ENCODE assay signal across 32 cellular contexts in genomic region chr1:191327868-191328267, GRCh38.
"Had no signal": no experiment of that assay in that cellular context is flagged by ENCODE, and none has a peak within 500 bp of the region (broad histone marks: within the 10 kb centered on the region; RNA-seq: fewer than 3 reads in every experiment).

No MANE protein-coding gene starts in this region.

- DNase-seq: activated CD4-positive, alpha-beta memory T cell treated with anti-CD3 and anti-CD28 coated beads for 36 hours; activated CD4-positive, alpha-beta T cell treated with anti-CD3 and anti-CD28 coated beads for 36 hours; activated CD4-positive, alpha-beta T cell treated with anti-CD3 and anti-CD28 coated beads, Interleukin-2, amount 10 ng/mL, durations not matched to agents 24 days and 14 days; activated CD4-positive, CD25-positive, alpha-beta regulatory T cell; activated CD4-positive, CD25-positive, alpha-beta regulatory T cell treated with anti-CD3 and anti-CD28 coated beads, Interleukin-2, amount 50 U/mL, for 72 hours; activated CD8-positive, alpha-beta memory T cell treated with anti-CD3 and anti-CD28 coated beads, Interleukin-2, amount 10 ng/mL, durations not matched to agents 7 days and 5 days; activated CD8-positive, alpha-beta memory T cell treated with anti-CD3 and anti-CD28 coated beads, Interleukin-2, amount 50 U/mL, for 4 hours; activated CD8-positive, alpha-beta T cell treated with anti-CD3 and anti-CD28 coated beads, Interleukin-2, amount 10 ng/mL, durations not matched to agents 7 days and 5 days; activated effector memory CD4-positive, alpha-beta T cell treated with anti-CD3 and anti-CD28 coated beads, Interleukin-2, amount 50 U/mL, for 16 hours; activated naive CD4-positive, alpha-beta T cell treated with anti-CD3 and anti-CD28 coated beads for 36 hours; activated naive CD8-positive, alpha-beta T cell treated with anti-CD3 and anti-CD28 coated beads for 36 hours; activated naive CD8-positive, alpha-beta T cell treated with anti-CD3 and anti-CD28 coated beads, Interleukin-2, amount 50 U/mL, for 24 hours; activated T-cell treated with anti-CD3 and anti-CD28 coated beads, Interleukin-2, amount 50 U/mL, for 1 hour; activated T-cell treated with anti-CD3 and anti-CD28 coated beads, Interleukin-2, amount 50 U/mL, for 48 hours; adrenal gland; amygdala; aorta; body of pancreas; caudate nucleus; effector CD8-positive, alpha-beta T cell; esophagus squamous epithelium; foreskin melanocyte; heart right ventricle had no signal

- H3K9me3 ChIP-seq: adrenal gland, body of pancreas, esophagus squamous epithelium, gastroesophageal sphincter, heart right ventricle had no signal

- H3K36me3 Mint-ChIP-seq: activated CD4-positive, alpha-beta memory T cell treated with anti-CD3 and anti-CD28 coated beads for 36 hours; activated CD8-positive, alpha-beta memory T cell treated with anti-CD3 and anti-CD28 coated beads, Interleukin-2, amount 10 ng/mL, durations not matched to agents 7 days and 5 days; activated naive CD4-positive, alpha-beta T cell treated with anti-CD3 and anti-CD28 coated beads, Interleukin-2, amount 50 U/mL, for 24 hours; activated naive CD8-positive, alpha-beta T cell treated with anti-CD3 and anti-CD28 coated beads for 36 hours had no signal

- ATAC-seq: activated CD4-positive, alpha-beta T cell treated with anti-CD3 and anti-CD28 coated beads for 36 hours; activated CD8-positive, alpha-beta memory T cell treated with anti-CD3 and anti-CD28 coated beads, Interleukin-2, amount 10 ng/mL, durations not matched to agents 7 days and 5 days; activated CD8-positive, alpha-beta T cell treated with anti-CD3 and anti-CD28 coated beads, Interleukin-2, amount 10 ng/mL, durations not matched to agents 7 days and 5 days; activated naive CD8-positive, alpha-beta T cell treated with anti-CD3 and anti-CD28 coated beads, Interleukin-2, amount 50 U/mL, for 24 hours; body of pancreas; gastroesophageal sphincter; heart right ventricle had no signal

- H3K4me2 ChIP-seq: hepatocyte had no signal

- H3K27me3 Mint-ChIP-seq: activated CD4-positive, alpha-beta memory T cell treated with anti-CD3 and anti-CD28 coated beads for 36 hours; activated CD4-positive, alpha-beta T cell treated with anti-CD3 and anti-CD28 coated beads for 36 hours; activated CD4-positive, alpha-beta T cell treated with anti-CD3 and anti-CD28 coated beads, Interleukin-2, amount 10 ng/mL, durations not matched to agents 24 days and 14 days; activated CD8-positive, alpha-beta memory T cell treated with anti-CD3 and anti-CD28 coated beads, Interleukin-2, amount 10 ng/mL, durations not matched to agents 7 days and 5 days; activated naive CD4-positive, alpha-beta T cell treated with anti-CD3 and anti-CD28 coated beads, Interleukin-2, amount 50 U/mL, for 24 hours; activated naive CD8-positive, alpha-beta T cell treated with anti-CD3 and anti-CD28 coated beads for 36 hours; activated naive CD8-positive, alpha-beta T cell treated with anti-CD3 and anti-CD28 coated beads, Interleukin-2, amount 50 U/mL, for 24 hours had no signal

- H2AFZ ChIP-seq: hepatocyte had no signal

- FAIRE-seq: colon, endometrium, endothelial cell of umbilical vein had no signal

- H3K79me2 ChIP-seq: hepatocyte had no signal

- H3K27ac Mint-ChIP-seq: activated CD4-positive, alpha-beta memory T cell treated with anti-CD3 and anti-CD28 coated beads for 36 hours; activated CD4-positive, alpha-beta T cell treated with anti-CD3 and anti-CD28 coated beads for 36 hours; activated CD4-positive, alpha-beta T cell treated with anti-CD3 and anti-CD28 coated beads, Interleukin-2, amount 10 ng/mL, durations not matched to agents 24 days and 14 days; activated CD8-positive, alpha-beta memory T cell treated with anti-CD3 and anti-CD28 coated beads, Interleukin-2, amount 10 ng/mL, durations not matched to agents 7 days and 5 days; activated CD8-positive, alpha-beta T cell treated with anti-CD3 and anti-CD28 coated beads, Interleukin-2, amount 10 ng/mL, durations not matched to agents 7 days and 5 days; activated naive CD4-positive, alpha-beta T cell treated with anti-CD3 and anti-CD28 coated beads for 36 hours; activated naive CD4-positive, alpha-beta T cell treated with anti-CD3 and anti-CD28 coated beads, Interleukin-2, amount 50 U/mL, for 24 hours; activated naive CD8-positive, alpha-beta T cell treated with anti-CD3 and anti-CD28 coated beads for 36 hours; activated naive CD8-positive, alpha-beta T cell treated with anti-CD3 and anti-CD28 coated beads, Interleukin-2, amount 50 U/mL, for 24 hours; activated T-helper 1 cell treated with anti-CD3 and anti-CD28 coated beads, Interleukin-12 subunit alpha, Interleukin-12 subunit beta, Interleukin-2, Interleukin-4 antibody, amounts not matched to agents 30 ng/mL and 10 ng/mL and 1 ng/mL, durations not matched to agents 14 hours and 24 hours and 36 hours; activated T-helper 2 cell treated with anti-CD3 and anti-CD28 coated beads, Interferon-gamma antibody, Interleukin-2, Interleukin-4, amounts not matched to agents 10 μg/mL and 5 μg/mL and 100 μg/mL, durations not matched to agents 14 hours and 24 hours and 36 hours had no signal

- H3K9me3 Mint-ChIP-seq: activated CD4-positive, alpha-beta T cell treated with anti-CD3 and anti-CD28 coated beads, Interleukin-2, amount 10 ng/mL, durations not matched to agents 24 days and 14 days; activated naive CD4-positive, alpha-beta T cell treated with anti-CD3 and anti-CD28 coated beads for 36 hours; activated T-helper 1 cell treated with anti-CD3 and anti-CD28 coated beads, Interleukin-12 subunit alpha, Interleukin-12 subunit beta, Interleukin-2, Interleukin-4 antibody, amounts not matched to agents 30 ng/mL and 10 ng/mL and 1 ng/mL, durations not matched to agents 14 hours and 24 hours and 36 hours had no signal

- H3K4me3 Mint-ChIP-seq: activated CD4-positive, alpha-beta memory T cell treated with anti-CD3 and anti-CD28 coated beads for 36 hours; activated CD4-positive, alpha-beta T cell treated with anti-CD3 and anti-CD28 coated beads for 36 hours; activated CD4-positive, alpha-beta T cell treated with anti-CD3 and anti-CD28 coated beads, Interleukin-2, amount 10 ng/mL, durations not matched to agents 24 days and 14 days; activated CD8-positive, alpha-beta memory T cell treated with anti-CD3 and anti-CD28 coated beads, Interleukin-2, amount 10 ng/mL, durations not matched to agents 7 days and 5 days; activated CD8-positive, alpha-beta T cell treated with anti-CD3 and anti-CD28 coated beads, Interleukin-2, amount 10 ng/mL, durations not matched to agents 7 days and 5 days; activated naive CD4-positive, alpha-beta T cell treated with anti-CD3 and anti-CD28 coated beads for 36 hours; activated naive CD4-positive, alpha-beta T cell treated with anti-CD3 and anti-CD28 coated beads, Interleukin-2, amount 50 U/mL, for 24 hours; activated naive CD8-positive, alpha-beta T cell treated with anti-CD3 and anti-CD28 coated beads for 36 hours; activated naive CD8-positive, alpha-beta T cell treated with anti-CD3 and anti-CD28 coated beads, Interleukin-2, amount 50 U/mL, for 24 hours; activated T-helper 1 cell treated with anti-CD3 and anti-CD28 coated beads, Interleukin-12 subunit alpha, Interleukin-12 subunit beta, Interleukin-2, Interleukin-4 antibody, amounts not matched to agents 30 ng/mL and 10 ng/mL and 1 ng/mL, durations not matched to agents 14 hours and 24 hours and 36 hours had no signal

- H3K4me1 Mint-ChIP-seq: activated CD4-positive, alpha-beta T cell treated with anti-CD3 and anti-CD28 coated beads for 36 hours; activated CD4-positive, alpha-beta T cell treated with anti-CD3 and anti-CD28 coated beads, Interleukin-2, amount 10 ng/mL, durations not matched to agents 24 days and 14 days; activated CD8-positive, alpha-beta memory T cell treated with anti-CD3 and anti-CD28 coated beads, Interleukin-2, amount 10 ng/mL, durations not matched to agents 7 days and 5 days; activated naive CD4-positive, alpha-beta T cell treated with anti-CD3 and anti-CD28 coated beads, Interleukin-2, amount 50 U/mL, for 24 hours; activated naive CD8-positive, alpha-beta T cell treated with anti-CD3 and anti-CD28 coated beads for 36 hours; activated naive CD8-positive, alpha-beta T cell treated with anti-CD3 and anti-CD28 coated beads, Interleukin-2, amount 50 U/mL, for 24 hours had no signal

- H3K4me1 ChIP-seq: adrenal gland, body of pancreas, esophagus squamous epithelium, gastroesophageal sphincter, heart right ventricle had no signal

- H3K4me3 ChIP-seq: adrenal gland, body of pancreas, esophagus squamous epithelium, gastroesophageal sphincter, heart right ventricle, hepatocyte had no signal

- H3K27ac ChIP-seq: adrenal gland, body of pancreas, epithelial cell of prostate, esophagus squamous epithelium, gastroesophageal sphincter, heart right ventricle, hepatocyte had no signal

- H3K36me3 ChIP-seq: adrenal gland, esophagus squamous epithelium, gastroesophageal sphincter, heart right ventricle had no signal

- H3K27me3 ChIP-seq: adrenal gland, body of pancreas, esophagus squamous epithelium, gastroesophageal sphincter, heart right ventricle, hepatocyte had no signal
